ENCODE assay signal across 22 cellular contexts in genomic region chr11:9065614-9066431, GRCh38. TPM values are rescaled to one million over a fixed set of nuclear protein-coding genes. Genes with fewer than 3 reads are reported as not detected.
DNase-seq lines count a peak whose midpoint lies in the region; ATAC-seq and TF ChIP-seq lines count a peak whose summit lies in the region.
"Had no signal": no experiment of that assay in that cellular context is flagged by ENCODE, and none has a peak within 500 bp of the region (broad histone marks: within the 10 kb centered on the region; RNA-seq: fewer than 3 reads in every experiment).

No MANE protein-coding gene starts in this region.

- no peak for ATAC-seq in GM21526 (IDR thresholded peaks at IDR 0.05; ENCODE audit: low FRiP score, unreplicated experiment)
- no peak for ATAC-seq in CD8-positive, alpha-beta T cell
- ATAC-seq: esophagus mucosa had no signal

- no peaks in the 10 kb centered on the region for H3K9me3 ChIP-seq in muscle layer of colon (ENCODE audit: low read length)
- no peaks in the 10 kb centered on the region for H3K9me3 ChIP-seq in subcutaneous abdominal adipose tissue (ENCODE audit: control insufficient read depth in 5 of 5, low read length in 5 of 5)
- no peaks in the 10 kb centered on the region for H3K9me3 ChIP-seq in CD8-positive, alpha-beta T cell (ENCODE audit: low read length)
- H3K9me3 ChIP-seq: right atrium auricular region, SJSA1 had no signal

- peak overlapping the region; percentile 28 to 94 (median 50) for H3K27ac Mint-ChIP-seq in brain
- H3K27ac Mint-ChIP-seq in CD8-positive, alpha-beta T cell = no peak overlapping the region
- H3K27ac Mint-ChIP-seq: activated naive CD8-positive, alpha-beta T cell; activated T-helper 2 cell treated with anti-CD3 and anti-CD28 coated beads, Interferon-gamma antibody, Interleukin-2, Interleukin-4, amounts not matched to agents 10 μg/mL and 5 μg/mL and 100 μg/mL, durations not matched to agents 14 hours and 24 hours and 36 hours had no signal

- POLR2A ChIA-PET in CD8-positive, alpha-beta T cell (lab: Charles Lee) = no interaction called here

- no peak for TF ChIP-seq CTCF in brain (conservative IDR thresholded peaks at IDR 0.05)
- no peak for TF ChIP-seq CTCF in CD8-positive, alpha-beta T cell (IDR thresholded peaks at IDR 0.05)

- H3K9me3 Mint-ChIP-seq in brain = no peaks in the 10 kb centered on the region
- no peaks in the 10 kb centered on the region for H3K9me3 Mint-ChIP-seq in CD8-positive, alpha-beta T cell
- H3K9me3 Mint-ChIP-seq: activated T-helper 2 cell treated with anti-CD3 and anti-CD28 coated beads, Interferon-gamma antibody, Interleukin-2, Interleukin-4, amounts not matched to agents 10 μg/mL and 5 μg/mL and 100 μg/mL, durations not matched to agents 14 hours and 24 hours and 36 hours had no signal

- H3K36me3 ChIP-seq in muscle layer of colon (ENCODE audit: insufficient read depth, low read length) (no peaks in the 10 kb centered on the region), subcutaneous abdominal adipose tissue (ENCODE audit: control insufficient read depth in 5 of 5, insufficient read depth in 5 of 5, low read length in 5 of 5) (peaks cover 0 to 31% (median 22%) of the 10 kb centered on the region in 5 donors)
- no peaks in the 10 kb centered on the region for H3K36me3 ChIP-seq in CD8-positive, alpha-beta T cell (ENCODE audit: insufficient read depth, low read length)
- H3K36me3 ChIP-seq: right atrium auricular region, SJSA1, WERI-Rb-1 had no signal

- no peaks in the 10 kb centered on the region for H3K36me3 Mint-ChIP-seq in brain
- no peaks in the 10 kb centered on the region for H3K36me3 Mint-ChIP-seq in CD8-positive, alpha-beta T cell
- H3K36me3 Mint-ChIP-seq: activated naive CD8-positive, alpha-beta T cell had no signal

- H3K9ac ChIP-seq in muscle layer of colon (ENCODE audit: low read length) = no peak overlapping the region
- no peak overlapping the region for H3K9ac ChIP-seq in subcutaneous abdominal adipose tissue (ENCODE audit: low read length in 5 of 5)

- peaks cover 16% of the 10 kb centered on the region for H3K4me1 ChIP-seq in muscle layer of colon (ENCODE audit: insufficient read depth, low read length)
- H3K4me1 ChIP-seq in subcutaneous abdominal adipose tissue (ENCODE audit: control insufficient read depth in 5 of 5, insufficient read depth in 5 of 5, low read length in 5 of 5) = peaks cover 0 to 24% (median 17%) of the 10 kb centered on the region in 5 donors
- H3K4me1 ChIP-seq in CD8-positive, alpha-beta T cell (ENCODE audit: insufficient read depth, low read length) = no peaks in the 10 kb centered on the region
- H3K4me1 ChIP-seq: right atrium auricular region, SJSA1 had no signal

- DNase-seq in activated CD8-positive, alpha-beta memory T cell treated with anti-CD3 and anti-CD28 coated beads for 24 hours = peak; percentile 19
- DNase-seq in activated CD8-positive, alpha-beta memory T cell treated with anti-CD3 and anti-CD28 coated beads, Interleukin-2, amount 50 U/mL, for 48 hours = no peak
- no peak for DNase-seq in NCI-H446 (lab: John Stamatoyannopoulos, UW)
- DNase-seq in CD8-positive, alpha-beta T cell = no peak
- DNase-seq: activated CD4-positive, alpha-beta T cell treated with anti-CD3 and anti-CD28 coated beads, Interleukin-2, amount 50 U/mL, for 1 hour; activated CD8-positive, alpha-beta memory T cell treated with anti-CD3 and anti-CD28 coated beads, Interleukin-2, amount 50 U/mL, for 4 hours; cerebellar nuclear complex; effector CD8-positive, alpha-beta T cell; NCI-H1092 treated with DMSO at 0.1 percent for 48 hours; NCI-H2029; stimulated activated CD4-positive, alpha-beta T cell treated with anti-CD3 and anti-CD28 coated beads, Interleukin-15, amount 100 ng/mL, for 24 hours had no signal

- H3K4me1 Mint-ChIP-seq in brain = peaks cover 72% of the 10 kb centered on the region
- H3K4me1 Mint-ChIP-seq in CD8-positive, alpha-beta T cell (ENCODE audit: low read depth) = no peaks in the 10 kb centered on the region

- intact Hi-C loops in CD8-positive, alpha-beta T cell (cut with DNase I, micrococcal nuclease) = no loop called here

- CTCF ChIA-PET in CD8-positive, alpha-beta T cell (lab: Charles Lee) = no interaction called here

- H3K27me3 ChIP-seq in muscle layer of colon (ENCODE audit: control insufficient read depth in 1 of 2, insufficient read depth in 2 of 2, low read length in 2 of 2) (no peaks in the 10 kb centered on the region), subcutaneous abdominal adipose tissue (ENCODE audit: control insufficient read depth in 5 of 5, insufficient read depth in 4 of 5, low read length in 5 of 5) (no peaks in the 10 kb centered on the region)
- no peaks in the 10 kb centered on the region for H3K27me3 ChIP-seq in CD8-positive, alpha-beta T cell (ENCODE audit: insufficient read depth, low read length)
- H3K27me3 ChIP-seq: right atrium auricular region, SJSA1 had no signal

- no peaks in the 10 kb centered on the region for H3K27me3 Mint-ChIP-seq in brain
- H3K27me3 Mint-ChIP-seq in CD8-positive, alpha-beta T cell (ENCODE audit: low read depth) = peaks cover 2% of the 10 kb centered on the region

- H3K4me3 Mint-ChIP-seq in brain = peak overlapping the region in 2 of 5 experiments; percentile 14 to 26
- H3K4me3 Mint-ChIP-seq in CD8-positive, alpha-beta T cell = no peak overlapping the region
- H3K4me3 Mint-ChIP-seq: activated naive CD8-positive, alpha-beta T cell had no signal

- H3K4me3 ChIP-seq in muscle layer of colon (ENCODE audit: low read depth in 1 of 2, low read length in 2 of 2) = peak overlapping the region; percentile 13 to 21
- peak overlapping the region in 3 of 5 donors; percentile 19 to 38 (median 32) for H3K4me3 ChIP-seq in subcutaneous abdominal adipose tissue (ENCODE audit: low read depth in 1 of 5, low read length in 5 of 5)
- H3K4me3 ChIP-seq in CD8-positive, alpha-beta T cell (ENCODE audit: low read depth, low read length) = no peak overlapping the region
- H3K4me3 ChIP-seq: right atrium auricular region, SJSA1 had no signal

- H3K27ac ChIP-seq in muscle layer of colon (ENCODE audit: low read depth, low read length) (no peak overlapping the region), subcutaneous abdominal adipose tissue (ENCODE audit: low read depth, low read length) (no peak overlapping the region)
- H3K27ac ChIP-seq in CD8-positive, alpha-beta T cell (ENCODE audit: low read depth, low read length) = no peak overlapping the region
- H3K27ac ChIP-seq: right atrium auricular region, SJSA1, WERI-Rb-1 had no signal

RNA-seq across cellular contexts. Expression of gene SCUBE2, which starts 25.6 kb away (rescaled TPM):
- polyA plus RNA-seq in brain (ENCODE audit: insufficient read depth, low read depth, low replicate concordance) = 1.1 TPM
- not detected for total RNA-seq in CD8-positive, alpha-beta T cell
- total RNA-seq: activated T-helper 2 cell treated with anti-CD3 and anti-CD28 coated beads, Interferon-gamma antibody, Interleukin-2, Interleukin-4, amounts not matched to agents 10 μg/mL and 5 μg/mL and 100 μg/mL, durations not matched to agents 14 hours and 24 hours and 36 hours; SJSA1; T-helper 1 cell treated with Interleukin-12 subunit alpha and Interleukin-12 subunit beta and Interleukin-4 antibody, amounts not matched to agents 30 ng/mL and 1 ng/mL, for 36 hours had no signal
